In the genomic region with DNA sequence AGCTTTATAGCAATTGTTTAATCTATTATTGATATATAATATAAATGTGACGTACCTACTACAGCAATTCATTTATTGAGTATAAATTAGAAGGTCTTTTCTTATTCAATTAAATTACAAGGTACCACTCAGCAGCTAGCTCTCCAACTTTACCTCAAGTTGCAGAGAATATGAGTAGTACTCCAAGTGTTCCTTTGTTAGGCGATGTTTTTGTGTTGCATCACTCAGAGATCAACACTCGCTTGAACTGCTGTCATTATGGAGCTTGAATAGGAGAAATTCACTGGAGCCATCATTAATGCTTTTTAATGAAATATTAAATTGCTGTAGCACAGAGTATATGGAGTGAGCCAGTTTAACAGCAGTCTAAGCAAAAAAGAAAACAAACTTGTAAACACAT, we compare ENCODE assay signal across 21 cellular contexts.
DNase-seq lines count a peak whose midpoint lies in the region; TF ChIP-seq lines count a peak whose summit lies in the region.
"Had no signal": no experiment of that assay in that cellular context is flagged by ENCODE, and none has a peak within 500 bp of the region (broad histone marks: within the 10 kb centered on the region; RNA-seq: fewer than 3 reads in every experiment).

No MANE protein-coding gene starts in this region.

- no peaks in the 10 kb centered on the region for H3K27me3 ChIP-seq in sigmoid colon
- H3K27me3 ChIP-seq in effector memory CD4-positive, alpha-beta T cell (replicated peaks; ENCODE audit: control insufficient read depth, insufficient read depth, low read length, poor library complexity, severe bottlenecking): no peaks in the 10 kb centered on the region
- H3K27me3 ChIP-seq: ascending aorta, suprapubic skin had no signal

- H3K36me3 ChIP-seq in sigmoid colon: no peaks in the 10 kb centered on the region
- no peaks in the 10 kb centered on the region for H3K36me3 ChIP-seq in effector memory CD4-positive, alpha-beta T cell (ENCODE audit: control insufficient read depth, insufficient read depth, low read length)
- H3K36me3 ChIP-seq: ascending aorta, left ventricle myocardium inferior, suprapubic skin had no signal

- H3K36me3 Mint-ChIP-seq in glutamatergic neuron (ENCODE audit: unreplicated experiment): no peaks in the 10 kb centered on the region

- TF ChIP-seq CTCF in glutamatergic neuron (IDR thresholded peaks at IDR 0.05; ENCODE audit: partially characterized antibody, unreplicated experiment) (no peak), sigmoid colon (IDR thresholded peaks at IDR 0.05) (no peak)

- no peaks in the 10 kb centered on the region for H3K27me3 Mint-ChIP-seq in glutamatergic neuron (ENCODE audit: unreplicated experiment)
- H3K27me3 Mint-ChIP-seq: activated CD4-positive, alpha-beta T cell treated with anti-CD3 and anti-CD28 coated beads, Interleukin-2, amount 10 ng/mL, durations not matched to agents 24 days and 14 days; activated naive CD8-positive, alpha-beta T cell; progenitor cell of endocrine pancreas had no signal

- H3K4me1 Mint-ChIP-seq in glutamatergic neuron (ENCODE audit: low read depth, unreplicated experiment): peaks cover 3% of the 10 kb centered on the region
- H3K4me1 Mint-ChIP-seq: activated CD4-positive, alpha-beta T cell treated with anti-CD3 and anti-CD28 coated beads, Interleukin-2, amount 10 ng/mL, durations not matched to agents 24 days and 14 days had no signal

- intact Hi-C loops in sigmoid colon (cut with DNase I): no loop called here

- H3K27ac ChIP-seq in sigmoid colon: no peak overlapping the region
- H3K27ac ChIP-seq in substantia nigra (ENCODE audit: low read depth, low read length, poor library complexity, severe bottlenecking): no peak overlapping the region
- no peak overlapping the region for H3K27ac ChIP-seq in effector memory CD4-positive, alpha-beta T cell (ENCODE audit: insufficient read depth, low read length, poor library complexity, severe bottlenecking)
- H3K27ac ChIP-seq: ascending aorta, left ventricle myocardium inferior, suprapubic skin had no signal

- H3K9me3 Mint-ChIP-seq in glutamatergic neuron (ENCODE audit: unreplicated experiment): no peaks in the 10 kb centered on the region
- H3K9me3 Mint-ChIP-seq: activated CD4-positive, alpha-beta T cell treated with anti-CD3 and anti-CD28 coated beads, Interleukin-2, amount 10 ng/mL, durations not matched to agents 24 days and 14 days; nephron; T-helper 1 cell treated with Interleukin-12 subunit alpha and Interleukin-12 subunit beta and Interleukin-4 antibody, amounts not matched to agents 30 μg/mL and 1 μg/mL, for 36 hours had no signal

- H3K4me1 ChIP-seq in sigmoid colon: peaks cover 0 to 19% (median 4%) of the 10 kb centered on the region in 4 donors
- H3K4me1 ChIP-seq in effector memory CD4-positive, alpha-beta T cell (ENCODE audit: control insufficient read depth, insufficient read depth, low read length, poor library complexity, severe bottlenecking): no peaks in the 10 kb centered on the region
- H3K4me1 ChIP-seq: ascending aorta had no signal

- TF ChIP-seq EP300 in sigmoid colon (IDR thresholded peaks at IDR 0.05): no peak

- TF ChIP-seq POLR2A in sigmoid colon (IDR thresholded peaks at IDR 0.05): no peak

- DNase-seq in DMS153 (lab: John Stamatoyannopoulos, UW) (peak; percentile 18), LHCN-M2 (ENCODE audit: low read depth) (peak; percentile 18), NCI-H510A (lab: John Stamatoyannopoulos, UW) (peak; percentile 2), glutamatergic neuron (no peak), sigmoid colon (no peak), substantia nigra (lab: John Stamatoyannopoulos, UW) (no peak)
- no peak for DNase-seq in activated CD4-positive, alpha-beta T cell treated with anti-CD3 and anti-CD28 coated beads, Interleukin-2, amount 50 U/mL, for 1 hour
- DNase-seq in effector memory CD4-positive, alpha-beta T cell: no peak
- DNase-seq: activated CD4-positive, alpha-beta T cell treated with anti-CD3 and anti-CD28 coated beads, Interleukin-2, amount 10 ng/mL, durations not matched to agents 24 days and 14 days; Calu3; central memory CD4-positive, alpha-beta T cell; KBM-7; left ventricle myocardium inferior; NCI-H2029 treated with DMSO at 0.1 percent for 48 hours; stimulated activated CD4-positive, alpha-beta T cell treated with anti-CD3 and anti-CD28 coated beads, Interleukin-1b, Interleukin-23, amount 100 ng/mL, for 48 hours had no signal

- no peak overlapping the region for H3K4me3 ChIP-seq in sigmoid colon
- no peak overlapping the region for H3K4me3 ChIP-seq in effector memory CD4-positive, alpha-beta T cell (ENCODE audit: insufficient read depth, low read depth, low read length, poor library complexity, severe bottlenecking)
- H3K4me3 ChIP-seq: ascending aorta, left ventricle myocardium inferior, suprapubic skin had no signal

- H3K4me3 Mint-ChIP-seq in glutamatergic neuron (ENCODE audit: unreplicated experiment): no peak overlapping the region
- H3K4me3 Mint-ChIP-seq: activated CD4-positive, alpha-beta T cell treated with anti-CD3 and anti-CD28 coated beads, Interleukin-2, amount 10 ng/mL, durations not matched to agents 24 days and 14 days; activated naive CD8-positive, alpha-beta T cell; nephron; T-helper 1 cell treated with Interleukin-12 subunit alpha and Interleukin-12 subunit beta and Interleukin-4 antibody, amounts not matched to agents 30 μg/mL and 1 μg/mL, for 36 hours had no signal

- H3K27ac Mint-ChIP-seq in glutamatergic neuron (ENCODE audit: unreplicated experiment): peak overlapping the region; percentile 44
- H3K27ac Mint-ChIP-seq: activated CD4-positive, alpha-beta T cell treated with anti-CD3 and anti-CD28 coated beads, Interleukin-2, amount 10 ng/mL, durations not matched to agents 24 days and 14 days; activated naive CD8-positive, alpha-beta T cell; nephron; progenitor cell of endocrine pancreas; T-helper 1 cell treated with Interleukin-12 subunit alpha and Interleukin-12 subunit beta and Interleukin-4 antibody, amounts not matched to agents 30 μg/mL and 1 μg/mL, for 36 hours had no signal

- no peaks in the 10 kb centered on the region for H3K9me3 ChIP-seq in sigmoid colon
- no peaks in the 10 kb centered on the region for H3K9me3 ChIP-seq in effector memory CD4-positive, alpha-beta T cell (ENCODE audit: control insufficient read depth, low read length)
- H3K9me3 ChIP-seq: ascending aorta, left ventricle myocardium inferior, suprapubic skin had no signal

- 90 to 93% methylated on average over 3 of the region's 3 CpGs for WGBS in sigmoid colon, 2 donors

Comparison
In these comparisons a context has a peak if more than half of its experiments do, and no peak if none do; other contexts are left out.
1. DNase-seq: peak in DMS153 (single experiment), LHCN-M2 (single experiment) and NCI-H510A (single experiment); none in glutamatergic neuron (single experiment), activated CD4-positive, alpha-beta T cell treated with anti-CD3 and anti-CD28 coated beads, Interleukin-2, amount 50 U/mL, for 1 hour (single experiment), sigmoid colon (single experiment), substantia nigra (0 of 49) and effector memory CD4-positive, alpha-beta T cell (0 of 3).